1 cellular context compared by ENCODE assay signal in the genomic region with DNA sequence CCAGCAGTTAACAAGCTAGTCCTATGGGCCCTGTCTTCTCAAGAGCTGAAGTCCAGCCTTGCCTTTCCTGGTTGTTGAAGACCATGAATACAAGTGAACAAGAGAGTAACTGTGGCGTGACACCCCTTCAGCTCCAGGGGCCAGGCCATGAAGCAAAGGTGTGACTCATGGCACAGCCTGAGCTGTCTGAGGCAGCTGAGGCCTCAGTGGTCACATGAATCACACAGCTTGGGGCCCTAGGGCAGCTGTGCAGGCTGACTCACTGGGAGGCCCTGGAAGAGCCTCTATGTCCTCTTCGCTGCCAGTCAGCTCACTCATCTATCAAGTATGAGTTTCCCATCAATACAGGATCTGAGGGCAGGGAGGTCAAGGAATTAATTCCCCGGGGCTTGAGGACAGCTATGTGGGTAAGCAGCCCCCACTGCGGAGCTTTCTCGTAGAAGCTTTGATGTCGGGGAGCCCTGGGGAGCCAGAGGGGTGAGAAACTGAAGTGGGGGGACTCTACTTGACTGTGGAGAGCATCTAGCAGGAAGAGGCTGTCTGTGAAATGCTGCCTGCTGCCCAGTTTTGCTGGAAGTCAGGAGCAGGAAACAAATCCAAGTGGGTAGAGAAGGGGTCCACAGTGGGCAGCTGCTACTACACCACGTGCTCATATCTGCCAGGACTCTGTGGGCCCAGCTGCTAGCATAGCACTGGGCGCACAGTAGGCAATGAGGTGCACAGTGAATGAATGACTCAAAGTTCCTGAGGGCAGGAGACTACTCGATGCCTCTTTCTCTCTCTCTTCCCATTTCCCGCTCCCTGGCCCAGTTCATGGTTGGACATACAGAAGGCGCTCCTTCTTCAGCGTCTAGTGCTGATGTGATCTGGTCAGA.
A peak's percentile ranks its signal among the peaks of the same experiment; 100 is the strongest.
TF ChIP-seq lines count a peak whose summit lies in the region.

No MANE protein-coding gene starts in this region.

TF ChIP-seq in HepG2, 621 proteins besides CTCF, POLR2A, EP300 and RAD21 (continued from another document and continues in another):
- no peak for TF ChIP-seq ZNF646 (CRISPR knock-in tag; IDR thresholded peaks at IDR 0.05)
- TF ChIP-seq ZNF770 (CRISPR knock-in tag; IDR thresholded peaks at IDR 0.05) = no peak
- TF ChIP-seq ZNF251 (CRISPR knock-in tag; IDR thresholded peaks at IDR 0.05) = no peak
- peak; percentile 90 for TF ChIP-seq ERF (CRISPR knock-in tag; IDR thresholded peaks at IDR 0.05)
- no peak for TF ChIP-seq ZNF619 (CRISPR knock-in tag; IDR thresholded peaks at IDR 0.05)
- TF ChIP-seq ZGPAT (CRISPR knock-in tag; IDR thresholded peaks at IDR 0.05) = peak; percentile 87
- TF ChIP-seq, protein P1, sequence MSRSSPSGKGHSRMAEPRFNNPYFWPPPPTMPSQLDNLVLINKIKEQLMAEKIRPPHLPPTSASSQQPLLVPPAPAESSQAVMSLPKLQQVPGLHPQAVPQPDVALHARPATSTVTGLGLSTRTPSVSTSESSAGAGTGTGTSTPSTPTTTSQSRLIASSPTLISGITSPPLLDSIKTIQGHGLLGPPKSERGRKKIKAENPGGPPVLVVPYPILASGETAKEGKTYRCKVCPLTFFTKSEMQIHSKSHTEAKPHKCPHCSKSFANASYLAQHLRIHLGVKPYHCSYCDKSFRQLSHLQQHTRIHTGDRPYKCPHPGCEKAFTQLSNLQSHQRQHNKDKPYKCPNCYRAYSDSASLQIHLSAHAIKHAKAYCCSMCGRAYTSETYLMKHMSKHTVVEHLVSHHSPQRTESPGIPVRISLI (CRISPR knock-in tag; IDR thresholded peaks at IDR 0.05; ENCODE audit: borderline replicate concordance) = no peak
- peak; percentile 94 for TF ChIP-seq GATAD2A (CRISPR knock-in tag; IDR thresholded peaks at IDR 0.05)
- no peak for TF ChIP-seq ZNF160 (CRISPR knock-in tag; IDR thresholded peaks at IDR 0.05)
- TF ChIP-seq MXI1 (IDR thresholded peaks at IDR 0.05; ENCODE audit: borderline replicate concordance, low read depth, low read length) = peak; percentile 92; the same call in 2 of the 3 replicates
- peak; percentile 37; the same call in 1 of the 2 replicates for TF ChIP-seq ZSCAN21 (CRISPR knock-in tag; IDR thresholded peaks at IDR 0.05; ENCODE audit: borderline replicate concordance)
- TF ChIP-seq BATF2 (CRISPR knock-in tag; IDR thresholded peaks at IDR 0.05) = no peak
- no peak for TF ChIP-seq RORA (CRISPR knock-in tag; IDR thresholded peaks at IDR 0.05)
- no peak for TF ChIP-seq ZSCAN25 (CRISPR knock-in tag; IDR thresholded peaks at IDR 0.05)
- peak; percentile 86; the same call in 1 of the 2 replicates for TF ChIP-seq MIER3 (CRISPR knock-in tag; IDR thresholded peaks at IDR 0.05; ENCODE audit: borderline replicate concordance)
- TF ChIP-seq ZNF260 (CRISPR knock-in tag; IDR thresholded peaks at IDR 0.05; ENCODE audit: borderline replicate concordance, low read depth) = no peak
- TF ChIP-seq, protein P2, sequence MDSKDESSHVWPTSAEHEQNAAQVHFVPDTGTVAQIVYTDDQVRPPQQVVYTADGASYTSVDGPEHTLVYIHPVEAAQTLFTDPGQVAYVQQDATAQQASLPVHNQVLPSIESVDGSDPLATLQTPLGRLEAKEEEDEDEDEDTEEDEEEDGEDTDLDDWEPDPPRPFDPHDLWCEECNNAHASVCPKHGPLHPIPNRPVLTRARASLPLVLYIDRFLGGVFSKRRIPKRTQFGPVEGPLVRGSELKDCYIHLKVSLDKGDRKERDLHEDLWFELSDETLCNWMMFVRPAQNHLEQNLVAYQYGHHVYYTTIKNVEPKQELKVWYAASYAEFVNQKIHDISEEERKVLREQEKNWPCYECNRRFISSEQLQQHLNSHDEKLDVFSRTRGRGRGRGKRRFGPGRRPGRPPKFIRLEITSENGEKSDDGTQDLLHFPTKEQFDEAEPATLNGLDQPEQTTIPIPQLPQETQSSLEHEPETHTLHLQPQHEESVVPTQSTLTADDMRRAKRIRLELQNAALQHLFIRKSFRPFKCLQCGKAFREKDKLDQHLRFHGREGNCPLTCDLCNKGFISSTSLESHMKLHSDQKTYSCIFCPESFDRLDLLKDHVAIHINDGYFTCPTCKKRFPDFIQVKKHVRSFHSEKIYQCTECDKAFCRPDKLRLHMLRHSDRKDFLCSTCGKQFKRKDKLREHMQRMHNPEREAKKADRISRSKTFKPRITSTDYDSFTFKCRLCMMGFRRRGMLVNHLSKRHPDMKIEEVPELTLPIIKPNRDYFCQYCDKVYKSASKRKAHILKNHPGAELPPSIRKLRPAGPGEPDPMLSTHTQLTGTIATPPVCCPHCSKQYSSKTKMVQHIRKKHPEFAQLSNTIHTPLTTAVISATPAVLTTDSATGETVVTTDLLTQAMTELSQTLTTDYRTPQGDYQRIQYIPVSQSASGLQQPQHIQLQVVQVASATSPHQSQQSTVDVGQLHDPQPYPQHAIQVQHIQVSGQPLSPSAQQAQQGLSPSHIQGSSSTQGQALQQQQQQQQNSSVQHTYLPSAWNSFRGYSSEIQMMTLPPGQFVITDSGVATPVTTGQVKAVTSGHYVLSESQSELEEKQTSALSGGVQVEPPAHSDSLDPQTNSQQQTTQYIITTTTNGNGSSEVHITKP (CRISPR knock-in tag; IDR thresholded peaks at IDR 0.05; ENCODE audit: low read depth) = peak; percentile 87
- no peak for TF ChIP-seq REL (CRISPR knock-in tag; conservative IDR thresholded peaks at IDR 0.05)
- TF ChIP-seq ZFP91 (CRISPR knock-in tag; IDR thresholded peaks at IDR 0.05; ENCODE audit: borderline replicate concordance) = no peak
- TF ChIP-seq KMT2A (CRISPR knock-in tag; IDR thresholded peaks at IDR 0.05) = no peak
